Comparison of ENCODE assay signal across 16 cellular contexts in the genomic region with DNA sequence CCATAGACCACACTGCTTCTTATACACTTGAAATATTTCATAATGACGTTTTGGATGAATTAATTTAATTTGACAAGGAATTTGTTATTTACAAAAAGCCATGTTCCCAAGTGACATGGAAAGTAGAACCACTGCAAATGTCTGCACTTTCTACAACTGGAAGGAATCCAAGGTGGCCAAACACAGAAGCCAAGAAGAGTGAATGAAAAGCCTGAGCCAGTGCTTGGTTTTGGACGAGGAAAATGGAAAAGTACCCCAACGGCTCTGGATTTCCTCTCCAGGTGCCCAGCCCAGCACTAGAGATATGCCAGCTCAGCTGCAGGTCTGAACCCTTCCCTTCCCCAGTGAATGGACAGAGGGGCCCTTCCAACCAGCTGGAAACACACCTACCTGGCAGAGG.
"Had no signal": no experiment of that assay in that cellular context is flagged by ENCODE, and none has a peak within 500 bp of the region (broad histone marks: within the 10 kb centered on the region; RNA-seq: fewer than 3 reads in every experiment).

No MANE protein-coding gene starts in this region.

- H3K4me1 ChIP-seq: upper lobe of left lung had no signal

- H3K9me3 ChIP-seq: gastroesophageal sphincter, upper lobe of left lung had no signal

- ATAC-seq: activated CD4-positive, CD25-positive, alpha-beta regulatory T cell treated with anti-CD3 and anti-CD28 coated beads, Interleukin-2, amount 50 U/mL, for 24 hours; activated CD8-positive, alpha-beta memory T cell treated with anti-CD3 and anti-CD28 coated beads, Interleukin-2, amount 10 ng/mL, durations not matched to agents 7 days and 5 days; gastroesophageal sphincter; SK-N-SH treated with all-trans-retinoic acid at 6 μM for 48 hours had no signal

- H3K27me3 ChIP-seq: brain microvascular endothelial cell, gastroesophageal sphincter, upper lobe of left lung had no signal

- H3K27ac ChIP-seq: brain microvascular endothelial cell, epithelial cell of prostate had no signal

- H3K4me3 ChIP-seq: gastroesophageal sphincter, upper lobe of left lung had no signal

- DNase-seq: activated CD4-positive, alpha-beta T cell treated with anti-CD3 and anti-CD28 coated beads, Interleukin-2, amount 50 U/mL, for 48 hours; activated CD8-positive, alpha-beta memory T cell treated with anti-CD3 and anti-CD28 coated beads, Interleukin-2, amount 10 ng/mL, durations not matched to agents 7 days and 5 days; activated T-cell treated with anti-CD3 and anti-CD28 coated beads, Interleukin-2, amount 50 U/mL, for 24 hours; brain microvascular endothelial cell; dermis blood vessel endothelial cell; mesendoderm; stimulated activated CD4-positive, alpha-beta T cell treated with anti-CD3 and anti-CD28 coated beads, Interleukin-15, amount 100 ng/mL, for 24 hours; stimulated activated CD4-positive, alpha-beta T cell treated with anti-CD3 and anti-CD28 coated beads, Interleukin-4, amount 100 ng/mL, for 1 hour; stimulated activated naive CD4-positive, alpha-beta T cell treated with Interleukin-2 at 50 U/mL for 16 hours; T-helper 1 cell; T1000 had no signal
